ENCODE assay signal across 9 cellular contexts in genomic region chr7:42843209-42843800, GRCh38.
DNase-seq lines count a peak whose midpoint lies in the region; ATAC-seq, FAIRE-seq and TF ChIP-seq lines count a peak whose summit lies in the region.
"Had no signal": no experiment of that assay in that cellular context is flagged by ENCODE, and none has a peak within 500 bp of the region (broad histone marks: within the 10 kb centered on the region; RNA-seq: fewer than 3 reads in every experiment).

No MANE protein-coding gene starts in this region.

- H3K9me3 ChIP-seq in kidney (ENCODE audit: control insufficient read depth in 1 of 2, low read length in 2 of 2) = no peaks in the 10 kb centered on the region
- H3K9me3 ChIP-seq: SJSA1 had no signal

- ATAC-seq in GM19468 (IDR thresholded peaks at IDR 0.05; ENCODE audit: extremely low read depth, unreplicated experiment) = peak; percentile 68

- H3K4me3 ChIP-seq in kidney (ENCODE audit: low read length in 2 of 2) = peak overlapping the region; percentile 20 to 51
- H3K4me3 ChIP-seq: SJSA1 had no signal

- no peak for FAIRE-seq in kidney (lab: Jason Lieb, UNC)

- intact Hi-C loops in kidney (cut with DNase I) = no loop called here

- DNase-seq in COR-L47 (lab: John Stamatoyannopoulos, UW) (peak; percentile 3), NCI-H146 (lab: John Stamatoyannopoulos, UW) (peak; percentile 23), astrocyte of the hippocampus (ENCODE audit: low read depth, low spot score) (peak; percentile 71), kidney (no peak), superior temporal gyrus (ENCODE audit: extremely low spot score) (peak; percentile 67), NCI-H524 treated with DMSO at 0.1 percent for 48 hours (lab: John Stamatoyannopoulos, UW) (no peak), HK-2 (ENCODE audit: unreplicated experiment) (no peak)

- TF ChIP-seq CTCF in kidney (IDR thresholded peaks at IDR 0.05; ENCODE audit: borderline replicate concordance, extremely low read depth, insufficient read depth) = peak; percentile 44

- no peaks in the 10 kb centered on the region for H3K36me3 ChIP-seq in kidney (ENCODE audit: control insufficient read depth in 1 of 2, insufficient read depth in 2 of 2, low read length in 2 of 2)
- H3K36me3 ChIP-seq: SJSA1 had no signal

- no peak overlapping the region for H3K27ac ChIP-seq in kidney (ENCODE audit: low read depth in 2 of 2, low read length in 2 of 2)
- H3K27ac ChIP-seq: SJSA1 had no signal

- no peak overlapping the region for H3K9ac ChIP-seq in kidney (ENCODE audit: low read length in 2 of 2)

- no peaks in the 10 kb centered on the region for H3K4me1 ChIP-seq in kidney (ENCODE audit: control insufficient read depth in 1 of 2, insufficient read depth in 1 of 2, low read depth in 1 of 2, low read length in 2 of 2)
- H3K4me1 ChIP-seq: SJSA1 had no signal

Comparison
In these comparisons a context has a peak if more than half of its experiments do, and no peak if none do; other contexts are left out.
1. DNase-seq: peak in COR-L47 (single experiment), NCI-H146 (single experiment), astrocyte of the hippocampus (single experiment) and superior temporal gyrus (single experiment); none in kidney (single experiment), NCI-H524 treated with DMSO at 0.1 percent for 48 hours (single experiment) and HK-2 (single experiment).